Comparison of ENCODE assay signal across 11 cellular contexts in the genomic region with DNA sequence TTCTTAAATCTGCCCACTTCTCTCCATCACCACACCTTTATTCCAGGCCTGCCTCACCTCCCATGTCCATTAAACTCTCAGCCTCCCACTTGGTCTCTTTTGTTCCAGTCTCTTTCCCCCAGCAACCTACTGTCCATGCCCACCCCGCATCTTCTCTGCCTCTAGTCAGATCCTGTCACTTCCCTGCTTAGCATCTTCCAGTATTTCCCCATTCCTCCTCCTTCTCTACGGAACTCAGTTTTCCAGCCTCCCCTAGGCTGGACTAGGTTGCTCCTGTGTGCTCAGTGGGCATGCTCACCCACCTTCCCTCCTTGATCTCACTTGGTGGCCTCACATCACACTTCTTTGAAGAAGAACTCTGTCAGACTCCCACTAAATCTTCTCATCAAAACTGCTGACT.
"Had no signal": no experiment of that assay in that cellular context is flagged by ENCODE, and none has a peak within 500 bp of the region (broad histone marks: within the 10 kb centered on the region; RNA-seq: fewer than 3 reads in every experiment).

No MANE protein-coding gene starts in this region.

- H3K4me1 ChIP-seq: HAP-1 had no signal

- H3K27ac Mint-ChIP-seq: GM23338, H9, HFFc6 had no signal

- DNase-seq: GM23248, GOT3, H7, H9, HCEC 1CT, HFFc6 had no signal

- H2AFZ ChIP-seq: GM23248, GM23338 had no signal

- H3K9me3 ChIP-seq: HAP-1 had no signal

- H3K4me2 ChIP-seq: GM23338 had no signal

- FAIRE-seq: H1, H54 had no signal

- H3K27ac ChIP-seq: GM23248 had no signal

- H3K4me3 Mint-ChIP-seq: GM23338, H9, HFFc6 had no signal

- H3K9ac ChIP-seq: GM23248 had no signal

- ATAC-seq: GM23338, HCT116 had no signal

- H3K4me3 ChIP-seq: GM23248, GM23338, HAP-1 had no signal

- H3K36me3 ChIP-seq: HAP-1 had no signal
